31 cellular contexts compared by ENCODE assay signal in genomic region chr16:78562156-78562555, GRCh38.
"Had no signal": no experiment of that assay in that cellular context is flagged by ENCODE, and none has a peak within 500 bp of the region (broad histone marks: within the 10 kb centered on the region; RNA-seq: fewer than 3 reads in every experiment).

No MANE protein-coding gene starts in this region.

- H3K27ac Mint-ChIP-seq: activated B cell treated with CpG ODN at 0.5 μM for 24 hours; activated CD8-positive, alpha-beta T cell treated with anti-CD3 and anti-CD28 coated beads for 36 hours; activated naive CD4-positive, alpha-beta T cell treated with anti-CD3 and anti-CD28 coated beads for 36 hours; activated naive CD4-positive, alpha-beta T cell treated with anti-CD3 and anti-CD28 coated beads, Interleukin-2, amount 50 U/mL, for 24 hours; activated naive CD8-positive, alpha-beta T cell treated with anti-CD3 and anti-CD28 coated beads for 36 hours; activated naive CD8-positive, alpha-beta T cell treated with anti-CD3 and anti-CD28 coated beads, Interleukin-2, amount 50 U/mL, for 24 hours; activated T-helper 17 cell treated with anti-CD3 and anti-CD28 coated beads, Interleukin-2, amount 50 U/mL, for 72 hours; T-helper 17 cell; T-helper 2 cell treated with Interferon-gamma antibody and Interleukin-4, amounts not matched to agents 5 μg/mL and 100 μg/mL, for 36 hours had no signal

- H3K9me3 ChIP-seq: adrenal gland, esophagus muscularis mucosa, gastrocnemius medialis had no signal

- H3K9me3 Mint-ChIP-seq: activated naive CD8-positive, alpha-beta T cell treated with anti-CD3 and anti-CD28 coated beads, Interleukin-2, amount 50 U/mL, for 24 hours; activated T-helper 17 cell treated with anti-CD3 and anti-CD28 coated beads, Interleukin-2, amount 50 U/mL, for 72 hours; T-helper 2 cell treated with Interferon-gamma antibody and Interleukin-4, amounts not matched to agents 5 μg/mL and 100 μg/mL, for 36 hours had no signal

- FAIRE-seq: colon had no signal

- DNase-seq: activated B cell treated with CpG ODN at 0.5 μM for 24 hours; activated CD4-positive, alpha-beta T cell treated with anti-CD3 and anti-CD28 coated beads for 48 hours; activated CD4-positive, alpha-beta T cell treated with anti-CD3 and anti-CD28 coated beads, Interleukin-2, amount 50 U/mL, for 1 hour; activated CD4-positive, alpha-beta T cell treated with anti-CD3 and anti-CD28 coated beads, Interleukin-2, amount 50 U/mL, for 48 hours; activated CD8-positive, alpha-beta memory T cell treated with anti-CD3 and anti-CD28 coated beads for 24 hours; activated CD8-positive, alpha-beta T cell treated with anti-CD3 and anti-CD28 coated beads for 36 hours; activated effector memory CD4-positive, alpha-beta T cell treated with Interleukin-2 at 50 U/mL for 16 hours; activated naive CD4-positive, alpha-beta T cell treated with anti-CD3 and anti-CD28 coated beads for 36 hours; activated naive CD8-positive, alpha-beta T cell treated with anti-CD3 and anti-CD28 coated beads for 36 hours; activated naive CD8-positive, alpha-beta T cell treated with anti-CD3 and anti-CD28 coated beads, Interleukin-2, amount 50 U/mL, for 24 hours; activated T-cell treated with anti-CD3 and anti-CD28 coated beads, Interleukin-2, amount 50 U/mL, for 4 hours; adrenal gland; amygdala; aorta; cortex of kidney; dermis blood vessel endothelial cell; effector CD4-positive, alpha-beta T cell; erythroblast; foreskin keratinocyte; gastrocnemius medialis; heart right ventricle; T-helper 1 cell; T-helper 17 cell; T1000; WERI-Rb-1 had no signal

- H3K27me3 Mint-ChIP-seq: activated B cell treated with CpG ODN at 0.5 μM for 24 hours; activated CD8-positive, alpha-beta T cell treated with anti-CD3 and anti-CD28 coated beads for 36 hours; activated naive CD4-positive, alpha-beta T cell treated with anti-CD3 and anti-CD28 coated beads, Interleukin-2, amount 50 U/mL, for 24 hours; activated naive CD8-positive, alpha-beta T cell treated with anti-CD3 and anti-CD28 coated beads for 36 hours; activated naive CD8-positive, alpha-beta T cell treated with anti-CD3 and anti-CD28 coated beads, Interleukin-2, amount 50 U/mL, for 24 hours; activated T-helper 17 cell treated with anti-CD3 and anti-CD28 coated beads, Interleukin-2, amount 50 U/mL, for 72 hours; T-helper 17 cell had no signal

- H3K36me3 ChIP-seq: adrenal gland, esophagus muscularis mucosa, gastrocnemius medialis, heart right ventricle, WERI-Rb-1 had no signal

- H3K4me3 ChIP-seq: adrenal gland, esophagus muscularis mucosa, gastrocnemius medialis, heart right ventricle had no signal

- ATAC-seq: activated CD4-positive, CD25-positive, alpha-beta regulatory T cell treated with anti-CD3 and anti-CD28 coated beads, Interleukin-2, amount 50 U/mL, for 24 hours; activated CD8-positive, alpha-beta T cell treated with anti-CD3 and anti-CD28 coated beads for 36 hours; activated naive CD8-positive, alpha-beta T cell treated with anti-CD3 and anti-CD28 coated beads, Interleukin-2, amount 50 U/mL, for 24 hours; activated T-cell treated with anti-CD3 and anti-CD28 coated beads, Interleukin-2, amount 50 U/mL, for 4 hours; activated T-helper 17 cell treated with anti-CD3 and anti-CD28 coated beads, Interleukin-2, amount 50 U/mL, for 72 hours; foreskin keratinocyte; gastrocnemius medialis; heart right ventricle; T-helper 17 cell had no signal

- H3K27ac ChIP-seq: adrenal gland, esophagus muscularis mucosa, foreskin keratinocyte, gastrocnemius medialis, heart right ventricle, WERI-Rb-1 had no signal

- H3K4me1 ChIP-seq: adrenal gland, esophagus muscularis mucosa had no signal

- H3K4me3 Mint-ChIP-seq: activated B cell treated with CpG ODN at 0.5 μM for 24 hours; activated CD8-positive, alpha-beta T cell treated with anti-CD3 and anti-CD28 coated beads for 36 hours; activated naive CD4-positive, alpha-beta T cell treated with anti-CD3 and anti-CD28 coated beads for 36 hours; activated naive CD4-positive, alpha-beta T cell treated with anti-CD3 and anti-CD28 coated beads, Interleukin-2, amount 50 U/mL, for 24 hours; activated naive CD8-positive, alpha-beta T cell treated with anti-CD3 and anti-CD28 coated beads for 36 hours; activated naive CD8-positive, alpha-beta T cell treated with anti-CD3 and anti-CD28 coated beads, Interleukin-2, amount 50 U/mL, for 24 hours; activated T-cell treated with anti-CD3 and anti-CD28 coated beads, Interleukin-2, amount 50 U/mL, for 4 hours; activated T-helper 17 cell treated with anti-CD3 and anti-CD28 coated beads, Interleukin-2, amount 50 U/mL, for 72 hours; T-helper 17 cell; T-helper 2 cell treated with Interferon-gamma antibody and Interleukin-4, amounts not matched to agents 5 μg/mL and 100 μg/mL, for 36 hours had no signal

- H3K27me3 ChIP-seq: adrenal gland, esophagus muscularis mucosa, foreskin keratinocyte, gastrocnemius medialis, heart right ventricle had no signal
